Comparison of ENCODE assay signal across 8 cellular contexts in the genomic region with DNA sequence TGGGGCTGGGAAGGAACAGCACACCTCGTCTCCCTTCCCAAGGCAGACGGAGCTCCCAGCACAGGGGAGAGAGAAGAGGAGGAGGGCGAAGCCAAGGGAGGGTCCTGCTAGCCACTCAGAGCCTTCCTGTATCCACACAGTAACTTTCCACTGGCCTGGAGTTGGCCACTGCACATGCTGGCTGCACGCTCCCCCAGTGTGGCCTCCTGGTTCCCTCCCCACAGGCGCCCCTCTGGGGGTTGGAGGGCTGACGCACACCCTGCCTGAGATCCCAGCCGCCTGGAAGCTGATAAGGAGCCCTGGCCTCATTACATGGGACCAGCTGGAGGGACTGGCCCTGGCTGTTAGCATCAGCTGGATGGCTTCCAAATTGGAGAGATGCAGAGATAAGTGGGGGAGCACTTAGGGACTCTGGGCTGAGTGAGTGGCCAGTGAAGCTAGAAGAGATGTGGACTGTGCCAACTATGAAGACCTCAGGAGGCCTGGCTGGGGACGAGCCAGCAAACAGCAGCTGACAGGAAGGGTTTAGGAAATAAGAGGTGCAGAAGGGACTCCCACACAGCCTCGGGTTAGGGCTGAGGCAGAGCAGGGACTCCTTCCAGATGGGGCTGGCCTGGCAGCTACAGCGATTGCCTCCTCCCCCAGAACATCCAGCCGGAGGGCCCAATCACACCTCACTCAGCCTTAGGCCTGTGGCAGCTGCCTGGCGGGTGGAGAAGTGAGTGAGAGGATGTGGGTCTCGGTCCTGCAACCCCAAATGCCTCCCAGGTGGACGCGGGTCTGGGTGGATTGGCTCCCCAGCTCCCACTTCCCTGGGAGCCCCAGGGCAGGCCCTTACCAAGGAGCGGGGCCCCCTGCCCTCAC. TPM values are rescaled to one million over a fixed set of nuclear protein-coding genes. Genes with fewer than 3 reads are reported as not detected.
DNase-seq lines count a peak whose midpoint lies in the region; ATAC-seq and TF ChIP-seq lines count a peak whose summit lies in the region.

No MANE protein-coding gene starts in this region.

- no peaks in the 10 kb centered on the region for H3K36me3 Mint-ChIP-seq in Calu3 (ENCODE audit: insufficient read depth, unreplicated experiment)

- DNase-seq in NCI-H510A treated with DMSO at 0.1 percent for 48 hours (lab: John Stamatoyannopoulos, UW) = peak; percentile 51
- no peak for DNase-seq in NCI-H510A (lab: John Stamatoyannopoulos, UW)
- DNase-seq in RPMI7951 (ENCODE audit: low read depth) = peak; percentile 100
- DNase-seq in fibroblast of the aortic adventitia (ENCODE audit: low read depth) = peak; percentile 100
- peak; percentile 85 for DNase-seq in non-pigmented ciliary epithelial cell (ENCODE audit: low read depth)
- no peak for DNase-seq in Calu3

- no peak overlapping the region for H3K4me3 ChIP-seq in fibroblast of the aortic adventitia (ENCODE audit: low read depth, low read length)

- peaks cover 16% of the 10 kb centered on the region for H3K27me3 Mint-ChIP-seq in Calu3 (ENCODE audit: unreplicated experiment)

- H3K9me3 Mint-ChIP-seq in Calu3 (ENCODE audit: low read depth, unreplicated experiment) = no peaks in the 10 kb centered on the region

- H3K4me1 Mint-ChIP-seq in Calu3 (ENCODE audit: low read depth, unreplicated experiment) = peaks cover 10% of the 10 kb centered on the region

- no peak overlapping the region for H3K4me3 Mint-ChIP-seq in Calu3 (ENCODE audit: low read depth, unreplicated experiment)

- ATAC-seq in GM19324 (IDR thresholded peaks at IDR 0.05; ENCODE audit: low FRiP score, unreplicated experiment) = no peak
- no peak for ATAC-seq in GM21515 (IDR thresholded peaks at IDR 0.05; ENCODE audit: unreplicated experiment)

- H3K27ac Mint-ChIP-seq in Calu3 (ENCODE audit: unreplicated experiment) = no peak overlapping the region

- BruUV-seq in Calu3 (replicated peaks; lab: Mats Ljungman, UMichigan) = no TSS peak

- intact Hi-C loops in Calu3 (cut with micrococcal nuclease; ENCODE audit: unreplicated experiment) = loop anchor here (5.0 to 10.0 kb wide), 2 partner anchors 186 to 203 kb away; a partner anchor contains a TSS

- TF ChIP-seq CTCF in fibroblast of the aortic adventitia (IDR thresholded peaks at IDR 0.05; ENCODE audit: insufficient read depth, low read length) (no peak), Calu3 (IDR thresholded peaks at IDR 0.05; ENCODE audit: unreplicated experiment) (no peak)

- CTCF ChIA-PET in Calu3 (lab: Charles Lee) = interaction anchor here (1.2 to 5.0 kb wide), 2 partner anchors 76 to 201 kb away, joined by 4 to 18 read pairs; no protein-coding TSS in a partner anchor

RNA-seq across cellular contexts. Expression of a gene that starts 26.3 kb away (rescaled TPM):
- 2.9 and 5.6 TPM in 2 replicates for total RNA-seq in RPMI7951 (2014; rRNA removed; shearing (Covaris generic))
- total RNA-seq in fibroblast of the aortic adventitia (ENCODE audit: low replicate concordance) (0.82 and 4.5 TPM in 2 replicates), Calu3 (2022) (4.0 and 4.7 TPM in 2 replicates)

RNA-seq across cellular contexts. Expression of a gene that starts 34.5 kb away (rescaled TPM):
- total RNA-seq in RPMI7951 (2014; rRNA removed; shearing (Covaris generic)) = 0.98 and 1.2 TPM in 2 replicates
- total RNA-seq in fibroblast of the aortic adventitia (ENCODE audit: low replicate concordance) (12.9 and 13.8 TPM in 2 replicates), Calu3 (2022) (not detected in 2 replicates)

RNA-seq across cellular contexts. Expression of a gene that starts 41.0 kb away (rescaled TPM):
- total RNA-seq in RPMI7951 (2014; rRNA removed; shearing (Covaris generic)) = 5.0 and 5.7 TPM in 2 replicates
- total RNA-seq in fibroblast of the aortic adventitia (ENCODE audit: low replicate concordance) = 21.6 and 27.9 TPM in 2 replicates
- 10.0 and 11.8 TPM in 2 replicates for total RNA-seq in Calu3 (2022)

Comparison
In these comparisons a context has a peak if more than half of its experiments do, and no peak if none do; other contexts are left out.
1. DNase-seq: peak in NCI-H510A treated with DMSO at 0.1 percent for 48 hours (single experiment), RPMI7951 (single experiment), fibroblast of the aortic adventitia (single experiment) and non-pigmented ciliary epithelial cell (single experiment); none in NCI-H510A (single experiment) and Calu3 (single experiment).